Comparison of ENCODE assay signal across 20 cellular contexts in genomic region chr7:152115021-152115718, GRCh38.
"Had no signal": no experiment of that assay in that cellular context is flagged by ENCODE, and none has a peak within 500 bp of the region (broad histone marks: within the 10 kb centered on the region; RNA-seq: fewer than 3 reads in every experiment).

No MANE protein-coding gene starts in this region.

- H3K4me3 Mint-ChIP-seq: naive thymus-derived CD8-positive, alpha-beta T cell; stimulated activated naive B cell treated with anti-CD40 and anti-IgM and Interleukin-4, amounts not matched to agents 10 μg/mL and 1 μg/mL and 100 μg/mL, for 72 hours; stimulated activated naive CD8-positive, alpha-beta T cell treated with anti-CD3 and anti-CD28 coated beads, Interleukin-15, amount 100 ng/mL, for 72 hours had no signal

- H3K27ac Mint-ChIP-seq: stimulated activated naive B cell treated with anti-CD40 and anti-IgM and Interleukin-4, amounts not matched to agents 10 μg/mL and 1 μg/mL and 100 μg/mL, for 72 hours; stimulated activated naive CD8-positive, alpha-beta T cell treated with anti-CD3 and anti-CD28 coated beads, Interleukin-15, amount 100 ng/mL, for 72 hours had no signal

- ATAC-seq: heart left ventricle; left lobe of liver; naive thymus-derived CD8-positive, alpha-beta T cell; stimulated activated naive B cell treated with anti-CD40 and anti-IgM and Interleukin-4, amounts not matched to agents 10 μg/mL and 1 μg/mL and 100 μg/mL, for 72 hours; stimulated activated naive CD8-positive, alpha-beta T cell treated with anti-CD3 and anti-CD28 coated beads, Interleukin-15, amount 100 ng/mL, for 72 hours had no signal

- H3K4me3 ChIP-seq: coronary artery, heart left ventricle, sigmoid colon, skin epidermis, testis, tibial nerve had no signal

- H3K4me1 ChIP-seq: heart left ventricle, sigmoid colon, testis, tibial nerve had no signal

- H3K27me3 ChIP-seq: heart left ventricle, neutrophil, sigmoid colon, testis, tibial nerve had no signal

- FAIRE-seq: frontal cortex, islet of Langerhans, urothelium cell line had no signal

- H3K9me3 ChIP-seq: heart left ventricle, neutrophil, sigmoid colon, testis, tibial nerve had no signal

- DNase-seq: effector CD4-positive, alpha-beta T cell; heart left ventricle; hippocampal formation; kidney glomerular epithelial cell; mesendoderm; naive thymus-derived CD8-positive, alpha-beta T cell; sigmoid colon; stimulated activated CD4-positive, alpha-beta T cell treated with anti-CD3 and anti-CD28 coated beads, Interleukin-2, amount 100 ng/mL, for 24 hours; stimulated activated CD4-positive, alpha-beta T cell treated with anti-CD3 and anti-CD28 coated beads, Interleukin-4, amount 100 ng/mL, for 4 hours; stimulated activated naive B cell treated with anti-CD40 and anti-IgM and Interleukin-4, amounts not matched to agents 10 μg/mL and 1 μg/mL and 100 μg/mL, for 72 hours; stimulated activated naive CD8-positive, alpha-beta T cell treated with anti-CD3 and anti-CD28 coated beads, Interleukin-15, amount 100 ng/mL, for 72 hours; testis had no signal

- H3K27me3 Mint-ChIP-seq: naive thymus-derived CD8-positive, alpha-beta T cell; stimulated activated naive B cell treated with anti-CD40 and anti-IgM and Interleukin-4, amounts not matched to agents 10 μg/mL and 1 μg/mL and 100 μg/mL, for 72 hours; stimulated activated naive CD8-positive, alpha-beta T cell treated with anti-CD3 and anti-CD28 coated beads, Interleukin-15, amount 100 ng/mL, for 72 hours had no signal

- H3K9me3 Mint-ChIP-seq: naive thymus-derived CD8-positive, alpha-beta T cell; stimulated activated naive CD8-positive, alpha-beta T cell treated with anti-CD3 and anti-CD28 coated beads, Interleukin-15, amount 100 ng/mL, for 72 hours had no signal

- H3K27ac ChIP-seq: coronary artery, heart left ventricle, neutrophil, sigmoid colon, skin epidermis, testis, tibial nerve had no signal
